Comparison of ENCODE assay signal across 8 cellular contexts in the genomic region with DNA sequence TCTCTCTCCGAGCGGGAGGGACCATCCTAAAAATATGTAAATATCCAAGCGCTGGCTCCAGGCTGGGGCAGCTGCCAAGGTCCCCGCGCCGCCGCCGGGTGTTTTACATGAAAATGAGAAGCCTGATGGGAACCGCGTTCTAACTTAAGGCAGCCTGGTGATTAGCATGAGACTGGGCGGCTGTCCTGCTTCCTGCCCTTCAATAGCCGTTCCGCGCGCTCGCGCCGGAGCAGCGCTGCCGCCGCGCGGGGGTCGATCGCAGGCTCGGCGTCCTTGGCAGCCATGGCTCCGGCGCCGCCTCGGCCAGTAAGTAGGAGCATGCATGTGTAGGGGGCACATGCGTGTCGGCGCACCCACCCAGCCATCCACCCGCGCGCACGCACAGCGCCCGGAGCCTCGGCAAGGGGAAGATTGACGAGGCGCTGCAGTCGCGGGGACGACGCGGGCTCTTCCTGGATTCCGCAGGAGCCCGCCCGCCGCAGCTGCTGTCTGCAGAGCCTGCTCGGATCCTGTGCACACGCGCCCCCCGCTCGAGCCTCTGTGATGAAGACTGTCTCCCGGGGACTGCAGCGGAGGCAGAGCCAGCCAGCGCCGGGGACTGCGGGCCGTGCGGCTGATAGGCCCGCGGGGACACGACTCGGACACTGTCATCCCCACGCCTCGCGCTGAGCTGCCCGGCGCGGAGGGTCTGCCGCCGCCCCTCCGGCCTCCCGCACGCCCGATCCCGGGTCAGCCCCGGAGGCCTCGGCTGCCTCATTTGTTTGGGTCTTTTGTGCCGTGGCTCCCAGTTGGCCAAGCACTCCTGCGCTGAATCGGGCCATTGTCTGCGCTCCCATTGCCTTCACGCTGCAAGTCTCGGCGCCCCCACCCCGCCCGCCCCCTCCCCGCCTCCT. TPM values are rescaled to one million over a fixed set of nuclear protein-coding genes. Genes with fewer than 3 reads are reported as not detected.
DNase-seq lines count a peak whose midpoint lies in the region; ATAC-seq, FAIRE-seq and TF ChIP-seq lines count a peak whose summit lies in the region.

No MANE protein-coding gene starts in this region.

- no peak overlapping the region for H2BK12ac ChIP-seq in mesenchymal stem cell (ENCODE audit: low read length in 2 of 2)

- H3K27me3 ChIP-seq in SJCRH30 (no peaks in the 10 kb centered on the region), endothelial cell of umbilical vein (ENCODE audit: control insufficient read depth in 2 of 2, insufficient read depth in 2 of 2, low read length in 2 of 2) (peaks cover 19 to 25% of the 10 kb centered on the region in 2 experiments), mesenchymal stem cell (ENCODE audit: control insufficient read depth in 1 of 2, insufficient read depth in 1 of 2, low read length in 2 of 2) (peaks cover 54 to 57% of the 10 kb centered on the region in 2 experiments), thoracic aorta (replicated peaks; ENCODE audit: insufficient read depth) (no peaks in the 10 kb centered on the region)

- H2BK15ac ChIP-seq in mesenchymal stem cell (ENCODE audit: low read depth, poor library complexity, severe bottlenecking), result peak overlapping the region; percentile 67

- H2AK5ac ChIP-seq in mesenchymal stem cell (ENCODE audit: low read length, severe bottlenecking), result no peak overlapping the region

- no peak overlapping the region for H2BK120ac ChIP-seq in mesenchymal stem cell (ENCODE audit: low read depth, low read length)

- no peaks in the 10 kb centered on the region for H3K9me1 ChIP-seq in endothelial cell of umbilical vein (replicated peaks; ENCODE audit: control insufficient read depth, extremely low read depth, insufficient read depth, low read length)

- H4K20me1 ChIP-seq in endothelial cell of umbilical vein (replicated peaks; ENCODE audit: control insufficient read depth, extremely low read depth, insufficient read depth, low read length), result no peaks in the 10 kb centered on the region

- TF ChIP-seq CTCF in endothelial cell of umbilical vein (IDR thresholded peaks at IDR 0.05; ENCODE audit: extremely low read depth in 1 of 2, insufficient read depth in 1 of 2, low read depth in 1 of 2, low read length in 2 of 2), result no peak
- TF ChIP-seq CTCF in thoracic aorta (IDR thresholded peaks at IDR 0.05), result no peak

- peak overlapping the region; percentile 38 to 59 for H3K18ac ChIP-seq in mesenchymal stem cell (ENCODE audit: low read depth in 1 of 2, low read length in 2 of 2)

- intact Hi-C loops in endothelial cell of umbilical vein (cut with micrococcal nuclease), result loop anchor here (2.0 to 5.0 kb wide), 2 partner anchors 65 to 184 kb away; no protein-coding TSS in a partner anchor

- H3K4me1 Mint-ChIP-seq in activated T-cell treated with anti-CD3 and anti-CD28 coated beads, Interleukin-2, amount 50 U/mL, for 24 hours (ENCODE audit: low read depth), result peaks cover 6% of the 10 kb centered on the region

- BruUV-seq in endothelial cell of umbilical vein (replicated peaks; lab: Mats Ljungman, UMichigan), result no TSS peak

- H3K36me3 ChIP-seq in SJCRH30 (no peaks in the 10 kb centered on the region), endothelial cell of umbilical vein (ENCODE audit: control insufficient read depth in 2 of 2, extremely low read depth in 1 of 2, insufficient read depth in 2 of 2, low read length in 2 of 2) (no peaks in the 10 kb centered on the region), mesenchymal stem cell (ENCODE audit: control insufficient read depth in 1 of 2, insufficient read depth in 2 of 2, low read depth in 1 of 2, low read length in 2 of 2) (no peaks in the 10 kb centered on the region), thoracic aorta (no peaks in the 10 kb centered on the region)

- peak overlapping the region in 1 of 2 experiments; percentile 26 for H3K4ac ChIP-seq in mesenchymal stem cell (ENCODE audit: low read depth in 1 of 2, low read length in 2 of 2)

- H4K91ac ChIP-seq in mesenchymal stem cell (ENCODE audit: low read length), result no peak overlapping the region

- CTCF ChIA-PET in endothelial cell of umbilical vein (lab: Charles Lee), result no interaction called here

- no peak for ATAC-seq in thoracic aorta (ENCODE audit: insufficient number of reproducible peaks, low FRiP score, low read depth)
- ATAC-seq in GM19328 (IDR thresholded peaks at IDR 0.05; ENCODE audit: unreplicated experiment), result no peak

- no peaks in the 10 kb centered on the region for H3K36me3 Mint-ChIP-seq in activated T-cell treated with anti-CD3 and anti-CD28 coated beads, Interleukin-2, amount 50 U/mL, for 24 hours (ENCODE audit: low read depth)

- H2AFZ ChIP-seq in endothelial cell of umbilical vein (ENCODE audit: low read depth, low read length), result peak overlapping the region; percentile 53
- peak overlapping the region; percentile 86 for H2AFZ ChIP-seq in mesenchymal stem cell (ENCODE audit: low read depth, low read length)

- H3K4me2 ChIP-seq in endothelial cell of umbilical vein (ENCODE audit: insufficient read depth, low read length) (peak overlapping the region; percentile 56), mesenchymal stem cell (ENCODE audit: low read length, poor library complexity, severe bottlenecking) (peak overlapping the region; percentile 99)

- no peak for TF ChIP-seq POLR2A in endothelial cell of umbilical vein (IDR thresholded peaks at IDR 0.05; ENCODE audit: low read depth, low read length)

- H3K4me3 ChIP-seq in SJCRH30 (peak overlapping the region; percentile 77), endothelial cell of umbilical vein (replicated peaks in 1 of 3; ENCODE audit: insufficient read depth in 1 of 3, low read depth in 1 of 3, low read length in 3 of 3) (peak overlapping the region in 2 of 3 experiments; percentile 40 to 43), mesenchymal stem cell (ENCODE audit: insufficient read depth in 1 of 2, low read depth in 1 of 2, low read length in 2 of 2) (peak overlapping the region; percentile 58 to 77), thoracic aorta (peak overlapping the region; percentile 89)

- POLR2A ChIA-PET in endothelial cell of umbilical vein (lab: Charles Lee), result no interaction called here

- H3K23ac ChIP-seq in mesenchymal stem cell (ENCODE audit: low read length in 2 of 2), result peak overlapping the region in 1 of 2 experiments; percentile 67

- H3K27ac ChIP-seq in SJCRH30 (peak overlapping the region; percentile 72), endothelial cell of umbilical vein (ENCODE audit: insufficient read depth, low read depth, low read length) (no peak overlapping the region), mesenchymal stem cell (ENCODE audit: low read length, poor library complexity, severe bottlenecking) (no peak overlapping the region), thoracic aorta (peak overlapping the region; percentile 68 to 77)

- H3K4me1 ChIP-seq in SJCRH30, result no peaks in the 10 kb centered on the region
- H3K4me1 ChIP-seq in endothelial cell of umbilical vein (ENCODE audit: control insufficient read depth, extremely low read depth, insufficient read depth, low read length), result no peaks in the 10 kb centered on the region
- H3K4me1 ChIP-seq in mesenchymal stem cell (ENCODE audit: control insufficient read depth, insufficient read depth, low read depth, low read length), result peaks cover 21% of the 10 kb centered on the region
- H3K4me1 ChIP-seq in thoracic aorta (ENCODE audit: control insufficient read depth in 1 of 2, low read depth in 2 of 2), result peaks cover 3 to 5% of the 10 kb centered on the region in 2 donors

- no peaks in the 10 kb centered on the region for H3K9me3 ChIP-seq in SJCRH30 (replicated peaks)
- H3K9me3 ChIP-seq in endothelial cell of umbilical vein (replicated peaks; ENCODE audit: control insufficient read depth, insufficient read depth, low read length), result no peaks in the 10 kb centered on the region
- H3K9me3 ChIP-seq in mesenchymal stem cell (ENCODE audit: control insufficient read depth, low read length), result no peaks in the 10 kb centered on the region
- no peaks in the 10 kb centered on the region for H3K9me3 ChIP-seq in thoracic aorta

- H2BK5ac ChIP-seq in mesenchymal stem cell (ENCODE audit: low read depth, low read length, poor library complexity, severe bottlenecking), result no peak overlapping the region

- FAIRE-seq in endothelial cell of umbilical vein (lab: Jason Lieb, UNC), result peak; percentile 18

- H3K79me2 ChIP-seq in endothelial cell of umbilical vein (ENCODE audit: control insufficient read depth, insufficient read depth, low read length), result no peaks in the 10 kb centered on the region

- dilution Hi-C loops in endothelial cell of umbilical vein (cut with MboI; ENCODE audit: extremely low pct_ligation_motif_present, low sequenced_read_pairs), result no loop called here

- no peak overlapping the region for H4K8ac ChIP-seq in mesenchymal stem cell (ENCODE audit: low read length)

- H3K79me1 ChIP-seq in mesenchymal stem cell (replicated peaks; ENCODE audit: low read length, poor library complexity, severe bottlenecking), result no peaks in the 10 kb centered on the region

- H3K9me3 Mint-ChIP-seq in activated T-cell treated with anti-CD3 and anti-CD28 coated beads, Interleukin-2, amount 50 U/mL, for 24 hours, result no peaks in the 10 kb centered on the region

- peak; percentile 30 for DNase-seq in activated T-cell treated with anti-CD3 and anti-CD28 coated beads, Interleukin-2, amount 50 U/mL, for 24 hours
- DNase-seq in activated T-cell treated with anti-CD3 and anti-CD28 coated beads for 4 hours (no peak), SJCRH30 (peak; percentile 45 to 61), endothelial cell of umbilical vein (ENCODE audit: low read depth, low spot score) (peak; percentile 33), mesenchymal stem cell (peak; percentile 56), thoracic aorta (ENCODE audit: low spot score) (no peak), NAMALWA (ENCODE audit: low spot score) (no peak)

- peak overlapping the region; percentile 49 for H3K4me3 Mint-ChIP-seq in activated T-cell treated with anti-CD3 and anti-CD28 coated beads, Interleukin-2, amount 50 U/mL, for 24 hours

- no peak overlapping the region for H3K27ac Mint-ChIP-seq in activated T-cell treated with anti-CD3 and anti-CD28 coated beads, Interleukin-2, amount 50 U/mL, for 24 hours

- H3K9ac ChIP-seq in endothelial cell of umbilical vein (replicated peaks; ENCODE audit: extremely low read depth, insufficient read depth, low read length) (no peak overlapping the region), mesenchymal stem cell (ENCODE audit: low read length) (no peak overlapping the region)

- under 1% methylated on average over 77 of the region's 93 CpGs for WGBS in mesenchymal stem cell

- peaks cover 82% of the 10 kb centered on the region for H3K27me3 Mint-ChIP-seq in activated T-cell treated with anti-CD3 and anti-CD28 coated beads, Interleukin-2, amount 50 U/mL, for 24 hours

- peak overlapping the region in 1 of 2 experiments; percentile 87 for H3K14ac ChIP-seq in mesenchymal stem cell (ENCODE audit: low read length in 2 of 2)

RNA-seq across cellular contexts. Expression of gene STOX2, which starts 0.7 kb away (rescaled TPM):
- 5.6 TPM in 2 replicates for total RNA-seq in SJCRH30 (2014; rRNA removed; shearing (Covaris generic))
- 0.02 and 0.24 TPM in 2 replicates for total RNA-seq in endothelial cell of umbilical vein
- 0.03 and 0.32 TPM in 2 replicates for polyA plus RNA-seq in endothelial cell of umbilical vein
- polyA plus RNA-seq in endothelial cell of umbilical vein (2011; cell fraction: cytosol; rRNA removed), result 0.01 and 0.13 TPM in 2 replicates
- polyA plus RNA-seq in endothelial cell of umbilical vein (2011; cell fraction: nucleus; rRNA removed), result 0.04 and 0.42 TPM in 2 replicates
- polyA plus RNA-seq in endothelial cell of umbilical vein (2012), result 0.07 TPM in 1 of 2 replicates, not detected in the other
- 0.02 TPM in 1 of 2 replicates, not detected in the other for polyA minus RNA-seq in endothelial cell of umbilical vein
- 2.2 TPM for polyA minus RNA-seq in endothelial cell of umbilical vein (2011; cell fraction: cytosol; rRNA and poly(A)+ RNA removed)
- 0.05 and 0.82 TPM in 2 replicates for polyA minus RNA-seq in endothelial cell of umbilical vein (2011; cell fraction: nucleus; rRNA and poly(A)+ RNA removed)
- 2.7 TPM for polyA plus RNA-seq in mesenchymal stem cell (2013, experiment 1 of 2)
- polyA plus RNA-seq in mesenchymal stem cell (2013, experiment 2 of 2), result 2.3 TPM
- total RNA-seq in thoracic aorta, result 10 to 100 TPM in 1 of 2 donors, 1 to 10 TPM in 1; 5.9 to 20.2 TPM

Comparison
In these comparisons a context has a peak if more than half of its experiments do, and no peak if none do; other contexts are left out.
1. DNase-seq: peak in activated T-cell treated with anti-CD3 and anti-CD28 coated beads, Interleukin-2, amount 50 U/mL, for 24 hours (single experiment), SJCRH30 (2 of 2), endothelial cell of umbilical vein (single experiment) and mesenchymal stem cell (single experiment); none in activated T-cell treated with anti-CD3 and anti-CD28 coated beads for 4 hours (single experiment), thoracic aorta (single experiment) and NAMALWA (single experiment).
2. H3K27ac ChIP-seq: peak in SJCRH30 (single experiment) and thoracic aorta (2 of 2); none in endothelial cell of umbilical vein (single experiment) and mesenchymal stem cell (single experiment).
3. Peak in every context shown above with its lines, with median percentiles within 50 percentile points of each other: H3K4me3 ChIP-seq.